Comparison of ENCODE assay signal across 15 cellular contexts in the genomic region with DNA sequence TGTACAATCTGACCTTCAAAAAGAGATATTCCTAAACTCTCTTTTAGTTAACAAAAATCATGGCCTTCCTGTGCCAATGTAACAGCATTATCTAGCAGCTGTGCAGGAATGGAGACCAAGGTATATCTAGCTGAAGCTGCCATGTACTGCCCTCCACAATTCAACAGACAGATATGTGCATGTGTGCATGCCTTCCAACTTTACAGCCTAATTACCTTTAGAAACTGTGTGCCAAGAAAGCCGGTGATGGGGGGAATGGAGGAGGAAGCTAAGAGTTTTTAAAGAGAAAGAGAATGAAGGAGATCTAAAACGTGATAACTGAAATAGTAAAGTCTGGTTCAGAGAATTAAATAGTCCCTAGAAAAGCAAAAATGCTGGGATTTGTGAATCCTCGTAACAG.
DNase-seq lines count a peak whose midpoint lies in the region; ATAC-seq and TF ChIP-seq lines count a peak whose summit lies in the region.
"Had no signal": no experiment of that assay in that cellular context is flagged by ENCODE, and none has a peak within 500 bp of the region (broad histone marks: within the 10 kb centered on the region; RNA-seq: fewer than 3 reads in every experiment).

No MANE protein-coding gene starts in this region.

- no peaks in the 10 kb centered on the region for H3K9me3 Mint-ChIP-seq in T-helper 1 cell treated with Interleukin-12 subunit alpha and Interleukin-12 subunit beta and Interleukin-4 antibody, amounts not matched to agents 30 μg/mL and 1 μg/mL, for 36 hours
- no peaks in the 10 kb centered on the region for H3K9me3 Mint-ChIP-seq in stimulated activated memory B cell treated with anti-CD40 and anti-IgM and Interleukin-4, amounts not matched to agents 10 μg/mL and 1 μg/mL and 100 μg/mL, for 72 hours
- H3K9me3 Mint-ChIP-seq in naive thymus-derived CD8-positive, alpha-beta T cell, result no peaks in the 10 kb centered on the region
- H3K9me3 Mint-ChIP-seq in activated naive CD8-positive, alpha-beta T cell treated with anti-CD3 and anti-CD28 coated beads for 36 hours, result no peaks in the 10 kb centered on the region

- H3K4me3 Mint-ChIP-seq in T-helper 1 cell treated with Interleukin-12 subunit alpha and Interleukin-12 subunit beta and Interleukin-4 antibody, amounts not matched to agents 30 μg/mL and 1 μg/mL, for 36 hours, result no peak overlapping the region
- no peak overlapping the region for H3K4me3 Mint-ChIP-seq in stimulated activated memory B cell treated with anti-CD40 and anti-IgM and Interleukin-4, amounts not matched to agents 10 μg/mL and 1 μg/mL and 100 μg/mL, for 72 hours
- H3K4me3 Mint-ChIP-seq in naive thymus-derived CD8-positive, alpha-beta T cell, result no peak overlapping the region
- no peak overlapping the region for H3K4me3 Mint-ChIP-seq in activated naive CD8-positive, alpha-beta T cell treated with anti-CD3 and anti-CD28 coated beads for 36 hours

- peak overlapping the region; percentile 55; the same call in 1 of the 2 replicates for H3K27ac ChIP-seq in RWPE1
- peak overlapping the region; percentile 27 for H3K27ac ChIP-seq in epithelial cell of prostate
- H3K27ac ChIP-seq: C4-2B, HL-60 had no signal

- CTCF ChIA-PET in RWPE1 (lab: Yijun Ruan, JAX), result no interaction called here

- no peaks in the 10 kb centered on the region for H3K4me1 Mint-ChIP-seq in T-helper 1 cell treated with Interleukin-12 subunit alpha and Interleukin-12 subunit beta and Interleukin-4 antibody, amounts not matched to agents 30 μg/mL and 1 μg/mL, for 36 hours (ENCODE audit: low read depth)
- H3K4me1 Mint-ChIP-seq in stimulated activated memory B cell treated with anti-CD40 and anti-IgM and Interleukin-4, amounts not matched to agents 10 μg/mL and 1 μg/mL and 100 μg/mL, for 72 hours, result no peaks in the 10 kb centered on the region
- peaks cover 0 to 2% (median 0%) of the 10 kb centered on the region in 4 donors for H3K4me1 Mint-ChIP-seq in naive thymus-derived CD8-positive, alpha-beta T cell
- no peaks in the 10 kb centered on the region for H3K4me1 Mint-ChIP-seq in activated naive CD8-positive, alpha-beta T cell treated with anti-CD3 and anti-CD28 coated beads for 36 hours

- TF ChIP-seq CTCF in RWPE1 (conservative IDR thresholded peaks at IDR 0.05; ENCODE audit: low read depth), result no peak

- H3K27ac Mint-ChIP-seq in T-helper 1 cell treated with Interleukin-12 subunit alpha and Interleukin-12 subunit beta and Interleukin-4 antibody, amounts not matched to agents 30 μg/mL and 1 μg/mL, for 36 hours, result peak overlapping the region; percentile 37
- H3K27ac Mint-ChIP-seq in stimulated activated memory B cell treated with anti-CD40 and anti-IgM and Interleukin-4, amounts not matched to agents 10 μg/mL and 1 μg/mL and 100 μg/mL, for 72 hours, result peak overlapping the region; percentile 23
- H3K27ac Mint-ChIP-seq in naive thymus-derived CD8-positive, alpha-beta T cell, result peak overlapping the region in 3 of 10 donors; percentile 4 to 66 (median 23)
- H3K27ac Mint-ChIP-seq in activated naive CD8-positive, alpha-beta T cell treated with anti-CD3 and anti-CD28 coated beads for 36 hours, result no peak overlapping the region

- no peak for DNase-seq in T-helper 1 cell
- no peak for DNase-seq in RWPE1 (ENCODE audit: low spot score)
- no peak for DNase-seq in epithelial cell of prostate (ENCODE audit: low read depth, low spot score)
- no peak for DNase-seq in ecto neural progenitor cell (ENCODE audit: low spot score)
- DNase-seq in naive thymus-derived CD8-positive, alpha-beta T cell, result no peak
- DNase-seq in activated naive CD8-positive, alpha-beta T cell treated with anti-CD3 and anti-CD28 coated beads for 36 hours, result no peak
- DNase-seq: KBM-7, NCI-H1048, NCI-H2107, NCI-H345, NCI-H526 treated with DMSO at 0.1 percent for 48 hours had no signal

- POLR2A ChIA-PET in RWPE1 (lab: Yijun Ruan, JAX; ENCODE audit: low non-redundant PET), result no interaction called here
- POLR2A ChIA-PET in naive thymus-derived CD8-positive, alpha-beta T cell (lab: Charles Lee), result no interaction called here

- no peak for ATAC-seq in stimulated activated memory B cell treated with anti-CD40 and anti-IgM and Interleukin-4, amounts not matched to agents 10 μg/mL and 1 μg/mL and 100 μg/mL, for 72 hours
- no peak for ATAC-seq in naive thymus-derived CD8-positive, alpha-beta T cell

- H3K27me3 Mint-ChIP-seq in T-helper 1 cell treated with Interleukin-12 subunit alpha and Interleukin-12 subunit beta and Interleukin-4 antibody, amounts not matched to agents 30 μg/mL and 1 μg/mL, for 36 hours (ENCODE audit: low read depth), result no peaks in the 10 kb centered on the region
- H3K27me3 Mint-ChIP-seq in stimulated activated memory B cell treated with anti-CD40 and anti-IgM and Interleukin-4, amounts not matched to agents 10 μg/mL and 1 μg/mL and 100 μg/mL, for 72 hours, result no peaks in the 10 kb centered on the region
- H3K27me3 Mint-ChIP-seq in naive thymus-derived CD8-positive, alpha-beta T cell, result no peaks in the 10 kb centered on the region
- no peaks in the 10 kb centered on the region for H3K27me3 Mint-ChIP-seq in activated naive CD8-positive, alpha-beta T cell treated with anti-CD3 and anti-CD28 coated beads for 36 hours

- H3K36me3 Mint-ChIP-seq in T-helper 1 cell treated with Interleukin-12 subunit alpha and Interleukin-12 subunit beta and Interleukin-4 antibody, amounts not matched to agents 30 μg/mL and 1 μg/mL, for 36 hours (ENCODE audit: low read depth), result peaks cover 42% of the 10 kb centered on the region
- peaks cover 62% of the 10 kb centered on the region for H3K36me3 Mint-ChIP-seq in stimulated activated memory B cell treated with anti-CD40 and anti-IgM and Interleukin-4, amounts not matched to agents 10 μg/mL and 1 μg/mL and 100 μg/mL, for 72 hours
- peaks cover 0 to 82% (median 24%) of the 10 kb centered on the region in 3 donors for H3K36me3 Mint-ChIP-seq in naive thymus-derived CD8-positive, alpha-beta T cell
- H3K36me3 Mint-ChIP-seq in activated naive CD8-positive, alpha-beta T cell treated with anti-CD3 and anti-CD28 coated beads for 36 hours, result peaks cover 8% of the 10 kb centered on the region
